In the genomic region with DNA sequence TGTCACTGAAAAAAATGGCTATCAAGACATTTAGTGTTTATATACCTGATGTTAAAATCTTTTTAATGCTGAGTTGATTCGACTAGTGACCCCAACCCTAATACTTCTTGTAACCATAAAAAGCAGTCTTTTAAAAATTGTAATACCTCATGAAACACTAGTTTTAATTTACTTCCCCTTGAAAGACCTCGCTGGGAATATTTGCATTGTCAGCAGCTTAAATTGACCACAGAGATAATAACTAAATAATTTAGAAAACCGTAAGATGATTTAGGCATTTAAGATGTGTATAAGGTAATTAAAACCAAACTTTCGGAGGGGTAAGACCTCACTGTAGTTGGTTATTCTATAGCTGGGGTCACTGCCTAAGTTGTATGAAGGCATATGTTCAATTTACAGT, we compare ENCODE assay signal across 27 cellular contexts.
"Had no signal": no experiment of that assay in that cellular context is flagged by ENCODE, and none has a peak within 500 bp of the region (broad histone marks: within the 10 kb centered on the region; RNA-seq: fewer than 3 reads in every experiment).

No MANE protein-coding gene starts in this region.

- H3K27ac ChIP-seq: stomach, suprapubic skin, testis, thoracic aorta, thyroid gland, tibial artery, tibial nerve, transverse colon, upper lobe of left lung, upper lobe of right lung, uterus, vagina had no signal

- DNase-seq: stimulated activated CD4-positive, alpha-beta T cell treated with anti-CD3 and anti-CD28 coated beads, Interleukin-2, amount 100 ng/mL, for 48 hours; stimulated activated CD4-positive, alpha-beta T cell treated with anti-CD3 and anti-CD28 coated beads, Interleukin-4, amount 100 ng/mL, for 1 hour; stimulated activated CD4-positive, alpha-beta T cell treated with anti-CD3 and anti-CD28 coated beads, Interleukin-4, amount 100 ng/mL, for 24 hours; stimulated activated CD4-positive, alpha-beta T cell treated with anti-CD3 and anti-CD28 coated beads, Interleukin-4, amount 100 ng/mL, for 4 hours; stimulated activated CD8-positive, alpha-beta memory T cell treated with anti-CD3 and anti-CD28 coated beads, Interleukin-4, amount 100 ng/mL, for 48 hours; stimulated activated naive B cell treated with anti-CD40 and anti-IgM and Interleukin-4, amounts not matched to agents 10 μg/mL and 1 μg/mL and 100 μg/mL, for 72 hours; stimulated activated naive CD4-positive, alpha-beta T cell; stimulated activated naive CD4-positive, alpha-beta T cell treated with Interleukin-2 at 50 U/mL for 16 hours; stimulated activated naive CD8-positive, alpha-beta T cell treated with anti-CD3 and anti-CD28 coated beads, Interleukin-15, amount 100 ng/mL, for 72 hours; stimulated activated naive CD8-positive, alpha-beta T cell treated with anti-CD3 and anti-CD28 coated beads, Interleukin-15, Interleukin-2, amounts not matched to agents 100 U/mL and 50 U/mL, for 24 hours; stomach; substantia nigra; testis; thyroid gland; tibial artery; transverse colon; trophoblast cell; upper lobe of left lung; upper lobe of right lung; uterus had no signal

- H3K9me3 ChIP-seq: stomach, suprapubic skin, testis, thoracic aorta, thyroid gland, tibial artery, tibial nerve, upper lobe of left lung, upper lobe of right lung, uterus, vagina had no signal

- ATAC-seq: stimulated activated effector memory CD8-positive, alpha-beta T cell treated with anti-CD3 and anti-CD28 coated beads, Interleukin-12 subunit alpha, Interleukin-12 subunit beta, amount 100 ng/mL, for 72 hours; stimulated activated memory B cell treated with anti-CD40 and anti-IgM and Interleukin-4, amounts not matched to agents 10 μg/mL and 1 μg/mL and 100 μg/mL, for 72 hours; stimulated activated naive B cell treated with anti-CD40 and anti-IgM and Interleukin-4, amounts not matched to agents 10 μg/mL and 1 μg/mL and 100 μg/mL, for 72 hours; stimulated activated naive CD8-positive, alpha-beta T cell treated with anti-CD3 and anti-CD28 coated beads, Interleukin-15, amount 100 ng/mL, for 72 hours; stimulated activated naive CD8-positive, alpha-beta T cell treated with anti-CD3 and anti-CD28 coated beads, Interleukin-15, Interleukin-2, amounts not matched to agents 100 U/mL and 50 U/mL, for 24 hours; upper lobe of right lung had no signal

- H3K4me3 ChIP-seq: stomach, suprapubic skin, testis, thoracic aorta, thyroid gland, tibial artery, tibial nerve, transverse colon, upper lobe of left lung, upper lobe of right lung, uterus, vagina had no signal

- H3K27me3 ChIP-seq: stomach, suprapubic skin, testis, thyroid gland, tibial artery, tibial nerve, transverse colon, upper lobe of left lung, upper lobe of right lung, uterus, vagina had no signal

- FAIRE-seq: urothelium cell line had no signal

- H3K4me1 ChIP-seq: stomach, suprapubic skin, testis, thyroid gland, tibial artery, transverse colon, upper lobe of left lung, upper lobe of right lung, uterus, vagina had no signal

- H3K36me3 ChIP-seq: stomach, suprapubic skin, thoracic aorta, thyroid gland, tibial artery, tibial nerve, transverse colon, upper lobe of left lung, upper lobe of right lung, uterus, vagina had no signal
